ENCODE assay signal across 8 cellular contexts in genomic region chr1:169486281-169486904, GRCh38. TPM values are rescaled to one million over a fixed set of nuclear protein-coding genes. Genes with fewer than 3 reads are reported as not detected.
A peak's percentile ranks its signal among the peaks of the same experiment; 100 is the strongest.
DNase-seq lines count a peak whose midpoint lies in the region; TF ChIP-seq lines count a peak whose summit lies in the region.

No MANE protein-coding gene starts in this region.

- H3K9ac ChIP-seq in ES-I3 (ENCODE audit: low read depth, low read length) (peak overlapping the region; percentile 71), Karpas-422 (ENCODE audit: low read length) (peak overlapping the region; percentile 45)

- H2AFZ ChIP-seq in Karpas-422 (ENCODE audit: low read length) = 0 out of 2 replicates have a peak overlapping the region, but pooled peaks have one; percentile 6

- no peak for TF ChIP-seq POLR2A in uterus (IDR thresholded peaks at IDR 0.05)

- peaks cover 3% of the 10 kb centered on the region; the same call in 1 of the 2 replicates for H3K27me3 ChIP-seq in Karpas-422 (ENCODE audit: low read length)
- no peaks in the 10 kb centered on the region for H3K27me3 ChIP-seq in uterus

- no peaks in the 10 kb centered on the region for H4K20me1 ChIP-seq in Karpas-422 (ENCODE audit: insufficient read depth, low read depth, low read length)

- intact Hi-C loops in uterus (cut with DNase I; ENCODE audit: low total_unique reads) = no loop called here

- H3K27ac ChIP-seq in Karpas-422 (ENCODE audit: low read length) = no peak overlapping the region
- H3K27ac ChIP-seq in caudate nucleus (ENCODE audit: low read depth, low read length) = peak overlapping the region; percentile 94
- H3K27ac ChIP-seq in uterus = peak overlapping the region; percentile 97 to 100

- no peaks in the 10 kb centered on the region for H3K79me2 ChIP-seq in Karpas-422 (ENCODE audit: low read length)

- H3K9me2 ChIP-seq in Karpas-422 (replicated peaks; ENCODE audit: insufficient read depth, low read length) = no peaks in the 10 kb centered on the region

- no peak for DNase-seq in Karpas-422
- DNase-seq in caudate nucleus (lab: John Stamatoyannopoulos, UW) = peak in 2 of 61 donors; percentile 3 to 13
- peak; percentile 3 to 42 for DNase-seq in lung microvascular endothelial cell (ENCODE audit: low read depth in 2 of 2)
- peak in 1 of 2 donors; percentile 25 for DNase-seq in uterus
- DNase-seq in activated effector memory CD4-positive, alpha-beta T cell treated with Interleukin-2 at 50 U/mL for 16 hours = no peak
- no peak for DNase-seq in ecto neural progenitor cell (ENCODE audit: low spot score)
- no peak for DNase-seq in amygdala (lab: John Stamatoyannopoulos, UW)

- no peaks in the 10 kb centered on the region for H3K9me3 ChIP-seq in ES-I3 (ENCODE audit: control insufficient read depth, insufficient read depth, low read length)
- H3K9me3 ChIP-seq in Karpas-422 (ENCODE audit: low read length) = no peaks in the 10 kb centered on the region
- no peaks in the 10 kb centered on the region for H3K9me3 ChIP-seq in uterus

- H3K4me2 ChIP-seq in Karpas-422 (ENCODE audit: low read depth, low read length, poor library complexity, severe bottlenecking) = peak overlapping the region; percentile 57

- no peaks in the 10 kb centered on the region for H3K36me3 ChIP-seq in ES-I3 (ENCODE audit: insufficient read depth, low read length)
- no peaks in the 10 kb centered on the region for H3K36me3 ChIP-seq in Karpas-422 (ENCODE audit: insufficient read depth, low read length)
- H3K36me3 ChIP-seq in uterus = no peaks in the 10 kb centered on the region

- no peak for TF ChIP-seq CTCF in uterus (IDR thresholded peaks at IDR 0.05)

- H3K4me1 ChIP-seq in ES-I3 (ENCODE audit: insufficient read depth, low read length) (peaks cover 35% of the 10 kb centered on the region), Karpas-422 (ENCODE audit: low read length) (peaks cover 13% of the 10 kb centered on the region), uterus (no peaks in the 10 kb centered on the region)

- peak overlapping the region; percentile 68 for H3K4me3 ChIP-seq in Karpas-422 (ENCODE audit: low read length)
- peak overlapping the region; percentile 60 to 71 for H3K4me3 ChIP-seq in uterus

RNA-seq across cellular contexts. Expression of gene SLC19A2, which starts 0.6 kb away (rescaled TPM):
- 0.32 and 2.3 TPM in 2 replicates for total RNA-seq in Karpas-422 (2014; rRNA removed; shearing (Covaris generic); ENCODE audit: low replicate concordance)
- total RNA-seq in lung microvascular endothelial cell (2.2 and 2.8 TPM in 2 replicates), uterus (10 to 100 TPM; 12.6 to 52.4 (median 16.7) TPM)

RNA-seq across cellular contexts. Expression of gene CCDC181, which starts 59.1 kb away (rescaled TPM):
- total RNA-seq in Karpas-422 (2014; rRNA removed; shearing (Covaris generic); ENCODE audit: low replicate concordance) = not detected in 2 replicates
- total RNA-seq in lung microvascular endothelial cell = not detected in 2 replicates
- total RNA-seq in uterus = 1 to 10 TPM in 3 of 4 donors, not detected in 1; 1.0 to 5.2 (median 3.0) TPM

Comparison
In these comparisons a context has a peak if more than half of its experiments do, and no peak if none do; other contexts are left out.
1. DNase-seq: peak in lung microvascular endothelial cell (2 of 2); none in Karpas-422 (single experiment), activated effector memory CD4-positive, alpha-beta T cell treated with Interleukin-2 at 50 U/mL for 16 hours (single experiment), ecto neural progenitor cell (single experiment) and amygdala (0 of 56).